In genomic region chr11:117070016-117070415, GRCh38 we compare ENCODE assay signal across 1 cellular context.
TF ChIP-seq lines count a peak whose summit lies in the region.

No MANE protein-coding gene starts in this region.

TF ChIP-seq in HEK293, 187 proteins besides CTCF, POLR2A, EP300 and RAD21 (continued from another document):
- TF ChIP-seq, protein P1, sequence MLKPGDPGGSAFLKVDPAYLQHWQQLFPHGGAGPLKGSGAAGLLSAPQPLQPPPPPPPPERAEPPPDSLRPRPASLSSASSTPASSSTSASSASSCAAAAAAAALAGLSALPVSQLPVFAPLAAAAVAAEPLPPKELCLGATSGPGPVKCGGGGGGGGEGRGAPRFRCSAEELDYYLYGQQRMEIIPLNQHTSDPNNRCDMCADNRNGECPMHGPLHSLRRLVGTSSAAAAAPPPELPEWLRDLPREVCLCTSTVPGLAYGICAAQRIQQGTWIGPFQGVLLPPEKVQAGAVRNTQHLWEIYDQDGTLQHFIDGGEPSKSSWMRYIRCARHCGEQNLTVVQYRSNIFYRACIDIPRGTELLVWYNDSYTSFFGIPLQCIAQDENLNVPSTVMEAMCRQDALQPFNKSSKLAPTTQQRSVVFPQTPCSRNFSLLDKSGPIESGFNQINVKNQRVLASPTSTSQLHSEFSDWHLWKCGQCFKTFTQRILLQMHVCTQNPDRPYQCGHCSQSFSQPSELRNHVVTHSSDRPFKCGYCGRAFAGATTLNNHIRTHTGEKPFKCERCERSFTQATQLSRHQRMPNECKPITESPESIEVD (tag by site-specific recombination; IDR thresholded peaks at IDR 0.05) = peak; percentile 69; the same call in 1 of the 2 replicates
- TF ChIP-seq, protein P2, sequence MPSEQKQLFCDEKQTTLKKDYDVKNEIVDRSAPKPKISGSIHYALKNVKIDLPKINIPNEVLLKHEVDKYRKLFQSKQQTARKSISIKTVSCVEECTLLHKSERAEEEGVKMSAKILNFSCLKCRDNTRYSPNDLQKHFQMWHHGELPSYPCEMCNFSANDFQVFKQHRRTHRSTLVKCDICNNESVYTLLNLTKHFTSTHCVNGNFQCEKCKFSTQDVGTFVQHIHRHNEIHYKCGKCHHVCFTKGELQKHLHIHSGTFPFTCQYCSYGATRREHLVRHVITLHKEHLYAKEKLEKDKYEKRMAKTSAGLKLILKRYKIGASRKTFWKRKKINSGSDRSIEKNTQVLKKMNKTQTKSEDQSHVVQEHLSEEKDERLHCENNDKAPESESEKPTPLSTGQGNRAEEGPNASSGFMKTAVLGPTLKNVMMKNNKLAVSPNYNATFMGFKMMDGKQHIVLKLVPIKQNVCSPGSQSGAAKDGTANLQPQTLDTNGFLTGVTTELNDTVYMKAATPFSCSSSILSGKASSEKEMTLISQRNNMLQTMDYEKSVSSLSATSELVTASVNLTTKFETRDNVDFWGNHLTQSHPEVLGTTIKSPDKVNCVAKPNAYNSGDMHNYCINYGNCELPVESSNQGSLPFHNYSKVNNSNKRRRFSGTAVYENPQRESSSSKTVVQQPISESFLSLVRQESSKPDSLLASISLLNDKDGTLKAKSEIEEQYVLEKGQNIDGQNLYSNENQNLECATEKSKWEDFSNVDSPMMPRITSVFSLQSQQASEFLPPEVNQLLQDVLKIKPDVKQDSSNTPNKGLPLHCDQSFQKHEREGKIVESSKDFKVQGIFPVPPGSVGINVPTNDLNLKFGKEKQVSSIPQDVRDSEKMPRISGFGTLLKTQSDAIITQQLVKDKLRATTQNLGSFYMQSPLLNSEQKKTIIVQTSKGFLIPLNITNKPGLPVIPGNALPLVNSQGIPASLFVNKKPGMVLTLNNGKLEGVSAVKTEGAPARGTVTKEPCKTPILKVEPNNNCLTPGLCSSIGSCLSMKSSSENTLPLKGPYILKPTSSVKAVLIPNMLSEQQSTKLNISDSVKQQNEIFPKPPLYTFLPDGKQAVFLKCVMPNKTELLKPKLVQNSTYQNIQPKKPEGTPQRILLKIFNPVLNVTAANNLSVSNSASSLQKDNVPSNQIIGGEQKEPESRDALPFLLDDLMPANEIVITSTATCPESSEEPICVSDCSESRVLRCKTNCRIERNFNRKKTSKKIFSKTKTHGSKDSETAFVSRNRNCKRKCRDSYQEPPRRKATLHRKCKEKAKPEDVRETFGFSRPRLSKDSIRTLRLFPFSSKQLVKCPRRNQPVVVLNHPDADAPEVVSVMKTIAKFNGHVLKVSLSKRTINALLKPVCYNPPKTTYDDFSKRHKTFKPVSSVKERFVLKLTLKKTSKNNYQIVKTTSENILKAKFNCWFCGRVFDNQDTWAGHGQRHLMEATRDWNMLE (tag by site-specific recombination; conservative IDR thresholded peaks at IDR 0.05; ENCODE audit: low read depth) = no peak
- TF ChIP-seq ZEB2 (tag by site-specific recombination; IDR thresholded peaks at IDR 0.05) (peak; percentile 30; the same call in 1 of the 2 replicates), ZBTB17 (tag by site-specific recombination; IDR thresholded peaks at IDR 0.05) (peak; percentile 34; the same call in 1 of the 2 replicates), TRIM28 (IDR thresholded peaks at IDR 0.05; ENCODE audit: borderline replicate concordance, low read length) (peak; percentile 29; the same call in 1 of the 2 replicates), OSR2 (tag by site-specific recombination; IDR thresholded peaks at IDR 0.05) (peak; percentile 98)
TF ChIP-seq in HEK293: peak in this region for 5.
